Comparison of ENCODE assay signal across 10 cellular contexts in the genomic region with DNA sequence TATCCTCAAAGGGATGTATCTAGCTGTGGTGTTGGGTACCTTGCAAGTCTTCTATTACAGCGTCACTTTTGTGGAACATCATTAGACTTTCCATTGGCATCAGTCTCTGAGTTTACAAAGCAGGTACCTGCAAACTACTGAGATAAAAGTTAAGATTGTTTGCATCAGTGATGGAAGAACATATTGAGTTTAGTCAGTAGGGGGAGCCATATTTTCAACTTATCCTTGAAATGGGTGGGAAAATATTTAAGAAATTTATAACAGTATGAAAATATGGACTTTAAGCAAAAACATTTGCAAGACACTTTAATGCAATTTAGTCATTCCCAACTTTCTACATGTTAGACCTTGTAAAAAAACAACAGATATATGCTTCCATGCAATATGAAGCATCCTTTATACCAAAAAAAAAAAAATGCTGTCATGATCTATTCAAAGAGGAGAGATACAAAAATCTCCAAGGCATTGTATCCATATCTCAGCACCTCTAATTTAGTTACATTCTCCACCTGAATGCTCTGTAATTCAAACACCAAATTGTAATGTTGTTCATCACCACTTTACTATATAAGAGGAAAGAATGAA.
A peak's percentile ranks its signal among the peaks of the same experiment; 100 is the strongest.
DNase-seq lines count a peak whose midpoint lies in the region; ATAC-seq, FAIRE-seq and TF ChIP-seq lines count a peak whose summit lies in the region.
"Had no signal": no experiment of that assay in that cellular context is flagged by ENCODE, and none has a peak within 500 bp of the region (broad histone marks: within the 10 kb centered on the region; RNA-seq: fewer than 3 reads in every experiment).

No MANE protein-coding gene starts in this region.

- no peaks in the 10 kb centered on the region for H3K27me3 Mint-ChIP-seq in WTC11 (ENCODE audit: low read depth)
- H3K27me3 Mint-ChIP-seq: activated CD8-positive, alpha-beta memory T cell treated with anti-CD3 and anti-CD28 coated beads, Interleukin-2, amount 10 ng/mL, durations not matched to agents 7 days and 5 days had no signal

- intact Hi-C loops in HepG2 (cut with micrococcal nuclease; ENCODE audit: unreplicated experiment) = no loop called here

- in situ Hi-C loops in HepG2 (cut with HindIII; ENCODE audit: extremely low pct_ligation_motif_present, low pct_unique_long_range_greater_than_20kb) = no loop called here

- POLR2A ChIA-PET in WTC11 (lab: Charles Lee) = no interaction called here
- POLR2A ChIA-PET in HepG2 (lab: Yijun Ruan, JAX) = no interaction called here

- H3K4me2 ChIP-seq in HepG2 (ENCODE audit: low read depth, low read length) = no peak overlapping the region

- H3K4me1 Mint-ChIP-seq in WTC11 = peaks cover 4% of the 10 kb centered on the region
- H3K4me1 Mint-ChIP-seq: activated CD8-positive, alpha-beta memory T cell treated with anti-CD3 and anti-CD28 coated beads, Interleukin-2, amount 10 ng/mL, durations not matched to agents 7 days and 5 days had no signal

- H3K4me3 Mint-ChIP-seq in WTC11 = no peak overlapping the region
- H3K4me3 Mint-ChIP-seq: activated CD8-positive, alpha-beta memory T cell treated with anti-CD3 and anti-CD28 coated beads, Interleukin-2, amount 10 ng/mL, durations not matched to agents 7 days and 5 days had no signal

- 0% methylated on average over 1 of the region's 1 CpG for WGBS in HepG2 (ENCODE audit: low lambda C conversion rate)

- no peak overlapping the region for H3K27ac Mint-ChIP-seq in WTC11
- H3K27ac Mint-ChIP-seq: activated CD8-positive, alpha-beta memory T cell treated with anti-CD3 and anti-CD28 coated beads, Interleukin-2, amount 10 ng/mL, durations not matched to agents 7 days and 5 days had no signal

- H4K20me1 ChIP-seq in HepG2 (ENCODE audit: insufficient read depth, low read length) = no peaks in the 10 kb centered on the region

- peak; percentile 41 for ATAC-seq in HG02981 (IDR thresholded peaks at IDR 0.05; ENCODE audit: unreplicated experiment)
- ATAC-seq in WTC11 = peak; percentile 46
- ATAC-seq in HepG2 = no peak
- ATAC-seq: activated CD8-positive, alpha-beta memory T cell treated with anti-CD3 and anti-CD28 coated beads, Interleukin-2, amount 10 ng/mL, durations not matched to agents 7 days and 5 days had no signal

- H2AFZ ChIP-seq in HepG2 (ENCODE audit: low read length) = no peak overlapping the region

- no peaks in the 10 kb centered on the region for H3K27me3 ChIP-seq in HepG2 (ENCODE audit: control insufficient read depth in 1 of 2, insufficient read depth in 2 of 2, low read length in 2 of 2)

- no TSS peak for BruUV-seq in HepG2 (replicated peaks; lab: Mats Ljungman, UMichigan)

- H3K36me3 Mint-ChIP-seq in WTC11 = 0 out of 2 replicates have a peak, but pooled peaks cover 3% of the 10 kb centered on the region
- H3K36me3 Mint-ChIP-seq: activated CD8-positive, alpha-beta memory T cell treated with anti-CD3 and anti-CD28 coated beads, Interleukin-2, amount 10 ng/mL, durations not matched to agents 7 days and 5 days had no signal

- no peaks in the 10 kb centered on the region for H3K36me3 ChIP-seq in HepG2 (replicated peaks in 1 of 2; ENCODE audit: control insufficient read depth in 1 of 2, insufficient read depth in 2 of 2, low read length in 2 of 2)

- TF ChIP-seq EP300 in HepG2 (IDR thresholded peaks at IDR 0.05; ENCODE audit: low read depth in 2 of 2, low read length in 2 of 2) = no peak
- no peak for TF ChIP-seq EP300 in HepG2 (CRISPR knock-in tag; IDR thresholded peaks at IDR 0.05; ENCODE audit: borderline replicate concordance)

- TF ChIP-seq POLR2A in HepG2 (IDR thresholded peaks at IDR 0.05; ENCODE audit: insufficient read depth in 1 of 2, low read depth in 2 of 2, low read length in 2 of 2) = no peak

- H3K4me3 ChIP-seq in HepG2 (replicated peaks in 1 of 3; ENCODE audit: insufficient read depth in 1 of 3, low read depth in 2 of 3, low read length in 3 of 3) = no peak overlapping the region

- CTCF ChIA-PET in WTC11 (lab: Charles Lee) = interaction anchor here (0.6 to 0.7 kb wide), 3 partner anchors 34 to 1549 kb away, joined by 3 to 4 read pairs (median 3); no protein-coding TSS in a partner anchor
- CTCF ChIA-PET in HepG2 (lab: Yijun Ruan, JAX; ENCODE audit: low intra/inter-chr PET ratio, low total read pairs) = no interaction called here

- TF ChIP-seq CTCF in WTC11 (IDR thresholded peaks at IDR 0.05) (peak; percentile 53), HepG2 (CRISPR knock-in tag; IDR thresholded peaks at IDR 0.05) (no peak)

- no peak overlapping the region for H3K9ac ChIP-seq in HepG2 (ENCODE audit: insufficient read depth, low read depth, low read length)

- no peaks in the 10 kb centered on the region for H3K79me2 ChIP-seq in HepG2 (ENCODE audit: insufficient read depth, low read length)

- H3K9me3 ChIP-seq in HepG2 (ENCODE audit: low read length) = peaks cover 18% of the 10 kb centered on the region

- no peaks in the 10 kb centered on the region for H3K4me1 ChIP-seq in HepG2 (ENCODE audit: insufficient read depth, low read length)

- no peak overlapping the region for H3K27ac ChIP-seq in HepG2 (ENCODE audit: extremely low read length, insufficient read depth, low read length)
- no peak overlapping the region for H3K27ac ChIP-seq in substantia nigra (ENCODE audit: low read depth, low read length, poor library complexity, severe bottlenecking)

- H3K9me3 Mint-ChIP-seq in WTC11 = peaks cover 9% of the 10 kb centered on the region

- DNase-seq in DMS53 (lab: John Stamatoyannopoulos, UW) (peak; percentile 61), WTC11 (ENCODE audit: low spot score) (no peak), kidney glomerular epithelial cell (lab: John Stamatoyannopoulos, UW) (peak; percentile 1), HepG2 (ENCODE audit: low spot score) (no peak), substantia nigra (lab: John Stamatoyannopoulos, UW) (no peak), RCC 7860 (ENCODE audit: low spot score) (no peak)
- DNase-seq in activated naive CD4-positive, alpha-beta T cell treated with Interleukin-2 at 50 U/mL for 16 hours = no peak
- DNase-seq: activated CD8-positive, alpha-beta memory T cell treated with anti-CD3 and anti-CD28 coated beads, Interleukin-2, amount 10 ng/mL, durations not matched to agents 7 days and 5 days; NCI-H524 treated with DMSO at 0.1 percent for 48 hours had no signal

- TF ChIP-seq RAD21 in HepG2 (CRISPR knock-in tag; IDR thresholded peaks at IDR 0.05) = no peak

- FAIRE-seq in HepG2 (lab: Jason Lieb, UNC) (no peak), RCC 7860 (lab: Jason Lieb, UNC) (no peak)

TF ChIP-seq in WTC11, 78 proteins besides CTCF, POLR2A, EP300 and RAD21 (continues in another document):
- TF ChIP-seq, protein P1, sequence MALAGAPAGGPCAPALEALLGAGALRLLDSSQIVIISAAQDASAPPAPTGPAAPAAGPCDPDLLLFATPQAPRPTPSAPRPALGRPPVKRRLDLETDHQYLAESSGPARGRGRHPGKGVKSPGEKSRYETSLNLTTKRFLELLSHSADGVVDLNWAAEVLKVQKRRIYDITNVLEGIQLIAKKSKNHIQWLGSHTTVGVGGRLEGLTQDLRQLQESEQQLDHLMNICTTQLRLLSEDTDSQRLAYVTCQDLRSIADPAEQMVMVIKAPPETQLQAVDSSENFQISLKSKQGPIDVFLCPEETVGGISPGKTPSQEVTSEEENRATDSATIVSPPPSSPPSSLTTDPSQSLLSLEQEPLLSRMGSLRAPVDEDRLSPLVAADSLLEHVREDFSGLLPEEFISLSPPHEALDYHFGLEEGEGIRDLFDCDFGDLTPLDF (CRISPR knock-in tag; IDR thresholded peaks at IDR 0.05) = no peak
- TF ChIP-seq, protein P2, sequence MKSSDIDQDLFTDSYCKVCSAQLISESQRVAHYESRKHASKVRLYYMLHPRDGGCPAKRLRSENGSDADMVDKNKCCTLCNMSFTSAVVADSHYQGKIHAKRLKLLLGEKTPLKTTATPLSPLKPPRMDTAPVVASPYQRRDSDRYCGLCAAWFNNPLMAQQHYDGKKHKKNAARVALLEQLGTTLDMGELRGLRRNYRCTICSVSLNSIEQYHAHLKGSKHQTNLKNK (CRISPR knock-in tag; IDR thresholded peaks at IDR 0.05) = no peak
- TF ChIP-seq NFYB (CRISPR knock-in tag; conservative IDR thresholded peaks at IDR 0.05; ENCODE audit: low read depth) (no peak), ZBTB21 (CRISPR knock-in tag; IDR thresholded peaks at IDR 0.05; ENCODE audit: borderline replicate concordance) (no peak), GRHL2 (CRISPR knock-in tag; IDR thresholded peaks at IDR 0.05; ENCODE audit: insufficient replicate concordance, severe bottlenecking) (no peak), MAX (CRISPR knock-in tag; IDR thresholded peaks at IDR 0.05) (no peak)

TF ChIP-seq in HepG2, 621 proteins besides CTCF, POLR2A, EP300 and RAD21:
- no peak for TF ChIP-seq IRF1 (CRISPR knock-in tag; IDR thresholded peaks at IDR 0.05; ENCODE audit: low read depth)
- no peak for TF ChIP-seq MATR3 (CRISPR knock-in tag; IDR thresholded peaks at IDR 0.05)
- no peak for TF ChIP-seq ARNT (IDR thresholded peaks at IDR 0.05)
- TF ChIP-seq PBX3 (CRISPR knock-in tag; IDR thresholded peaks at IDR 0.05; ENCODE audit: borderline replicate concordance) = no peak
- TF ChIP-seq TCF7L2 (IDR thresholded peaks at IDR 0.05; ENCODE audit: low read depth, low read length) = no peak

Comparison
In these comparisons a context has a peak if more than half of its experiments do, and no peak if none do; other contexts are left out.
1. DNase-seq: peak in DMS53 (single experiment) and kidney glomerular epithelial cell (single experiment); none in WTC11 (single experiment), activated naive CD4-positive, alpha-beta T cell treated with Interleukin-2 at 50 U/mL for 16 hours (single experiment), HepG2 (single experiment), substantia nigra (0 of 49) and RCC 7860 (single experiment).